ENCODE assay signal across 1 cellular context in the genomic region with DNA sequence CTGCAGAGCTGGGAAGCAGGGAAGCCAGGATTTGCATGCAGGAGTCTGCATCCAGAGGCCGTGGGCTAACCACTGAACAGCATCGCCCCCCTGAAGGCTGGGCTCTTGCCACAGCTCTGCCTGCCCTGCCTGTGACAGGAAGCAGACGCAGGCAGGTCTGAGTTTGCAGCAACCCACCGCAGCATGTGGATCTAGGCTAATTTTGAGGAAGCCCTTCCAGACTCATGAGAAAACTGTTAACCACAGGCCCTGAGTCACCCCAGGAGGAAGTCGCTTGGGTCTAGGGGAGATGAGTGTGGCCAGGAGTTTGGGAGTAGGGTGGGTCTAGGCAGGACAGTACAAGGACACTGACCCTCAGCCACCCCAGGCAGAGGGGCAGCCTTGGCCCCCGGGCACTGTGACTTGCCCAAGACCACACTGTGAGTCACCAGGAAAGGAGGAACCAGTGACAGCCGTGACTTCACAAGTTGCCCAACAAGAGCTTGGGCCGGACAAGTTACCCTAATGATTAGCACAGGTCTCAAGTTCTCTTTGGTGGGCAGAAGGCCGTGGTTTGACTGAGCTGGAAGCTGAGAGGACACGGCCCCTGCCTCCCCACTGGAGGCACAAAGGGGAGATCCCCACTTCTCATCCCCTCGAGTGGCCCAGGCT.
TF ChIP-seq lines count a peak whose summit lies in the region.

No MANE protein-coding gene starts in this region.

TF ChIP-seq in GM12878, 131 proteins besides CTCF, POLR2A, EP300 and RAD21 (continued from another document and continues in another):
- TF ChIP-seq SREBF1 (IDR thresholded peaks at IDR 0.05; ENCODE audit: low read length) (no peak), ZNF217 (IDR thresholded peaks at IDR 0.05) (peak; percentile 14; the same call in 1 of the 2 replicates), RCOR1 (conservative IDR thresholded peaks at IDR 0.05; ENCODE audit: low read depth, low read length) (no peak), ZBED1 (IDR thresholded peaks at IDR 0.05; ENCODE audit: borderline replicate concordance) (0 out of 2 replicates have a peak, but pooled peaks have one; percentile 32), GABPA (IDR thresholded peaks at IDR 0.05; ENCODE audit: low read depth) (no peak), NBN (IDR thresholded peaks at IDR 0.05) (peak; percentile 75), SIN3A (IDR thresholded peaks at IDR 0.05; ENCODE audit: low read depth, low read length) (no peak), ETV6 (conservative IDR thresholded peaks at IDR 0.05 in 1 of 2, IDR thresholded peaks at IDR 0.05 in 1 of 2; ENCODE audit: borderline replicate concordance in 1 of 2, low read depth in 1 of 2) (peak in 1 of 2 experiments; percentile 21; a peak in 1 of 4 replicates), POLR2AphosphoS5 (IDR thresholded peaks at IDR 0.05; ENCODE audit: low read length) (peak; percentile 10; the same call in 1 of the 2 replicates), ZSCAN29 (IDR thresholded peaks at IDR 0.05) (0 out of 2 replicates have a peak, but pooled peaks have one; percentile 16), HCFC1 (IDR thresholded peaks at IDR 0.05; ENCODE audit: low read length) (peak; percentile 9; the same call in 1 of the 2 replicates), ASH2L (IDR thresholded peaks at IDR 0.05; ENCODE audit: borderline replicate concordance, low read depth) (no peak), NR2C1 (IDR thresholded peaks at IDR 0.05) (no peak), NFIC (IDR thresholded peaks at IDR 0.05; ENCODE audit: low read depth, low read length) (no peak), STAT1 (conservative IDR thresholded peaks at IDR 0.05) (no peak), MTA2 (IDR thresholded peaks at IDR 0.05; ENCODE audit: low read depth) (peak; percentile 79), IKZF2 (IDR thresholded peaks at IDR 0.05) (peak; percentile 97 to 98), RELA (IDR thresholded peaks at IDR 0.05; ENCODE audit: borderline replicate concordance, partially characterized antibody) (no peak), CBX5 (IDR thresholded peaks at IDR 0.05; ENCODE audit: low read depth) (no peak)
- TF ChIP-seq, protein P1, sequence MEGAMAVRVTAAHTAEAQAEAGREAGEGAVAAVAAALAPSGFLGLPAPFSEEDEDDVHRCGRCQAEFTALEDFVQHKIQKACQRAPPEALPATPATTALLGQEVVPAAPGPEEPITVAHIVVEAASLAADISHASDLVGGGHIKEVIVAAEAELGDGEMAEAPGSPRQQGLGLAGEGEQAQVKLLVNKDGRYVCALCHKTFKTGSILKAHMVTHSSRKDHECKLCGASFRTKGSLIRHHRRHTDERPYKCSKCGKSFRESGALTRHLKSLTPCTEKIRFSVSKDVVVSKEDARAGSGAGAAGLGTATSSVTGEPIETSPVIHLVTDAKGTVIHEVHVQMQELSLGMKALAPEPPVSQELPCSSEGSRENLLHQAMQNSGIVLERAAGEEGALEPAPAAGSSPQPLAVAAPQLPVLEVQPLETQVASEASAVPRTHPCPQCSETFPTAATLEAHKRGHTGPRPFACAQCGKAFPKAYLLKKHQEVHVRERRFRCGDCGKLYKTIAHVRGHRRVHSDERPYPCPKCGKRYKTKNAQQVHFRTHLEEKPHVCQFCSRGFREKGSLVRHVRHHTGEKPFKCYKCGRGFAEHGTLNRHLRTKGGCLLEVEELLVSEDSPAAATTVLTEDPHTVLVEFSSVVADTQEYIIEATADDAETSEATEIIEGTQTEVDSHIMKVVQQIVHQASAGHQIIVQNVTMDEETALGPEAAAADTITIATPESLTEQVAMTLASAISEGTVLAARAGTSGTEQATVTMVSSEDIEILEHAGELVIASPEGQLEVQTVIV (IDR thresholded peaks at IDR 0.05; ENCODE audit: borderline replicate concordance, partially characterized antibody) = no peak
- TF ChIP-seq, protein P2, sequence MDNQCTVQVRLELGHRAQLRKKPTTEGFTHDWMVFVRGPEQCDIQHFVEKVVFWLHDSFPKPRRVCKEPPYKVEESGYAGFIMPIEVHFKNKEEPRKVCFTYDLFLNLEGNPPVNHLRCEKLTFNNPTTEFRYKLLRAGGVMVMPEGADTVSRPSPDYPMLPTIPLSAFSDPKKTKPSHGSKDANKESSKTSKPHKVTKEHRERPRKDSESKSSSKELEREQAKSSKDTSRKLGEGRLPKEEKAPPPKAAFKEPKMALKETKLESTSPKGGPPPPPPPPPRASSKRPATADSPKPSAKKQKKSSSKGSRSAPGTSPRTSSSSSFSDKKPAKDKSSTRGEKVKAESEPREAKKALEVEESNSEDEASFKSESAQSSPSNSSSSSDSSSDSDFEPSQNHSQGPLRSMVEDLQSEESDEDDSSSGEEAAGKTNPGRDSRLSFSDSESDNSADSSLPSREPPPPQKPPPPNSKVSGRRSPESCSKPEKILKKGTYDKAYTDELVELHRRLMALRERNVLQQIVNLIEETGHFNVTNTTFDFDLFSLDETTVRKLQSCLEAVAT (IDR thresholded peaks at IDR 0.05) = peak; percentile 58; the same call in 1 of the 2 replicates
- TF ChIP-seq, protein P3, sequence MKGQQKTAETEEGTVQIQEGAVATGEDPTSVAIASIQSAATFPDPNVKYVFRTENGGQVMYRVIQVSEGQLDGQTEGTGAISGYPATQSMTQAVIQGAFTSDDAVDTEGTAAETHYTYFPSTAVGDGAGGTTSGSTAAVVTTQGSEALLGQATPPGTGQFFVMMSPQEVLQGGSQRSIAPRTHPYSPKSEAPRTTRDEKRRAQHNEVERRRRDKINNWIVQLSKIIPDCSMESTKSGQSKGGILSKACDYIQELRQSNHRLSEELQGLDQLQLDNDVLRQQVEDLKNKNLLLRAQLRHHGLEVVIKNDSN (IDR thresholded peaks at IDR 0.05; ENCODE audit: borderline replicate concordance, extremely low read length, insufficient read depth, low read depth, low read length) = no peak
- TF ChIP-seq, protein P4, sequence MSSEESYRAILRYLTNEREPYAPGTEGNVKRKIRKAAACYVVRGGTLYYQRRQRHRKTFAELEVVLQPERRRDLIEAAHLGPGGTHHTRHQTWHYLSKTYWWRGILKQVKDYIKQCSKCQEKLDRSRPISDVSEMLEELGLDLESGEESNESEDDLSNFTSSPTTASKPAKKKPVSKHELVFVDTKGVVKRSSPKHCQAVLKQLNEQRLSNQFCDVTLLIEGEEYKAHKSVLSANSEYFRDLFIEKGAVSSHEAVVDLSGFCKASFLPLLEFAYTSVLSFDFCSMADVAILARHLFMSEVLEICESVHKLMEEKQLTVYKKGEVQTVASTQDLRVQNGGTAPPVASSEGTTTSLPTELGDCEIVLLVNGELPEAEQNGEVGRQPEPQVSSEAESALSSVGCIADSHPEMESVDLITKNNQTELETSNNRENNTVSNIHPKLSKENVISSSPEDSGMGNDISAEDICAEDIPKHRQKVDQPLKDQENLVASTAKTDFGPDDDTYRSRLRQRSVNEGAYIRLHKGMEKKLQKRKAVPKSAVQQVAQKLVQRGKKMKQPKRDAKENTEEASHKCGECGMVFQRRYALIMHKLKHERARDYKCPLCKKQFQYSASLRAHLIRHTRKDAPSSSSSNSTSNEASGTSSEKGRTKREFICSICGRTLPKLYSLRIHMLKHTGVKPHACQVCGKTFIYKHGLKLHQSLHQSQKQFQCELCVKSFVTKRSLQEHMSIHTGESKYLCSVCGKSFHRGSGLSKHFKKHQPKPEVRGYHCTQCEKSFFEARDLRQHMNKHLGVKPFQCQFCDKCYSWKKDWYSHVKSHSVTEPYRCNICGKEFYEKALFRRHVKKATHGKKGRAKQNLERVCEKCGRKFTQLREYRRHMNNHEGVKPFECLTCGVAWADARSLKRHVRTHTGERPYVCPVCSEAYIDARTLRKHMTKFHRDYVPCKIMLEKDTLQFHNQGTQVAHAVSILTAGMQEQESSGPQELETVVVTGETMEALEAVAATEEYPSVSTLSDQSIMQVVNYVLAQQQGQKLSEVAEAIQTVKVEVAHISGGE (CRISPR knock-in tag; IDR thresholded peaks at IDR 0.05) = no peak
- TF ChIP-seq, protein P5, sequence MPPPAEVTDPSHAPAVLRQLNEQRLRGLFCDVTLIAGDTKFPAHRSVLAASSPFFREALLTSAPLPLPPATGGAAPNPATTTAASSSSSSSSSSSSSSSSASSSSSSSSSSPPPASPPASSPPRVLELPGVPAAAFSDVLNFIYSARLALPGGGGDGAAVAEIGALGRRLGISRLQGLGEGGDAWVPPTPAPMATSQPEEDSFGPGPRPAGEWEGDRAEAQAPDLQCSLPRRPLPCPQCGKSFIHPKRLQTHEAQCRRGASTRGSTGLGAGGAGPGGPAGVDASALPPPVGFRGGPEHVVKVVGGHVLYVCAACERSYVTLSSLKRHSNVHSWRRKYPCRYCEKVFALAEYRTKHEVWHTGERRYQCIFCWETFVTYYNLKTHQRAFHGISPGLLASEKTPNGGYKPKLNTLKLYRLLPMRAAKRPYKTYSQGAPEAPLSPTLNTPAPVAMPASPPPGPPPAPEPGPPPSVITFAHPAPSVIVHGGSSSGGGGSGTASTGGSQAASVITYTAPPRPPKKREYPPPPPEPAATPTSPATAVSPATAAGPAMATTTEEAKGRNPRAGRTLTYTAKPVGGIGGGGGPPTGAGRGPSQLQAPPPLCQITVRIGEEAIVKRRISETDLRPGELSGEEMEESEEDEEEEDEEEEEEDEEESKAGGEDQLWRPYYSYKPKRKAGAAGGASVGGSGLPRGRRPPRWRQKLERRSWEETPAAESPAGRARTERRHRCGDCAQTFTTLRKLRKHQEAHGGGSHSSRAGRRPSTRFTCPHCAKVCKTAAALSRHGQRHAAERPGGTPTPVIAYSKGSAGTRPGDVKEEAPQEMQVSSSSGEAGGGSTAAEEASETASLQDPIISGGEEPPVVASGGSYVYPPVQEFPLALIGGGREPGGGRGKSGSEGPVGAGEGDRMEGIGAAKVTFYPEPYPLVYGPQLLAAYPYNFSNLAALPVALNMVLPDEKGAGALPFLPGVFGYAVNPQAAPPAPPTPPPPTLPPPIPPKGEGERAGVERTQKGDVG (CRISPR knock-in tag; IDR thresholded peaks at IDR 0.05) = no peak
- TF ChIP-seq, protein P6, sequence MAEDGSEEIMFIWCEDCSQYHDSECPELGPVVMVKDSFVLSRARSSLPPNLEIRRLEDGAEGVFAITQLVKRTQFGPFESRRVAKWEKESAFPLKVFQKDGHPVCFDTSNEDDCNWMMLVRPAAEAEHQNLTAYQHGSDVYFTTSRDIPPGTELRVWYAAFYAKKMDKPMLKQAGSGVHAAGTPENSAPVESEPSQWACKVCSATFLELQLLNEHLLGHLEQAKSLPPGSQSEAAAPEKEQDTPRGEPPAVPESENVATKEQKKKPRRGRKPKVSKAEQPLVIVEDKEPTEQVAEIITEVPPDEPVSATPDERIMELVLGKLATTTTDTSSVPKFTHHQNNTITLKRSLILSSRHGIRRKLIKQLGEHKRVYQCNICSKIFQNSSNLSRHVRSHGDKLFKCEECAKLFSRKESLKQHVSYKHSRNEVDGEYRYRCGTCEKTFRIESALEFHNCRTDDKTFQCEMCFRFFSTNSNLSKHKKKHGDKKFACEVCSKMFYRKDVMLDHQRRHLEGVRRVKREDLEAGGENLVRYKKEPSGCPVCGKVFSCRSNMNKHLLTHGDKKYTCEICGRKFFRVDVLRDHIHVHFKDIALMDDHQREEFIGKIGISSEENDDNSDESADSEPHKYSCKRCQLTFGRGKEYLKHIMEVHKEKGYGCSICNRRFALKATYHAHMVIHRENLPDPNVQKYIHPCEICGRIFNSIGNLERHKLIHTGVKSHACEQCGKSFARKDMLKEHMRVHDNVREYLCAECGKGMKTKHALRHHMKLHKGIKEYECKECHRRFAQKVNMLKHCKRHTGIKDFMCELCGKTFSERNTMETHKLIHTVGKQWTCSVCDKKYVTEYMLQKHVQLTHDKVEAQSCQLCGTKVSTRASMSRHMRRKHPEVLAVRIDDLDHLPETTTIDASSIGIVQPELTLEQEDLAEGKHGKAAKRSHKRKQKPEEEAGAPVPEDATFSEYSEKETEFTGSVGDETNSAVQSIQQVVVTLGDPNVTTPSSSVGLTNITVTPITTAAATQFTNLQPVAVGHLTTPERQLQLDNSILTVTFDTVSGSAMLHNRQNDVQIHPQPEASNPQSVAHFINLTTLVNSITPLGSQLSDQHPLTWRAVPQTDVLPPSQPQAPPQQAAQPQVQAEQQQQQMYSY (CRISPR knock-in tag; IDR thresholded peaks at IDR 0.05) = no peak
- TF ChIP-seq, protein P7, sequence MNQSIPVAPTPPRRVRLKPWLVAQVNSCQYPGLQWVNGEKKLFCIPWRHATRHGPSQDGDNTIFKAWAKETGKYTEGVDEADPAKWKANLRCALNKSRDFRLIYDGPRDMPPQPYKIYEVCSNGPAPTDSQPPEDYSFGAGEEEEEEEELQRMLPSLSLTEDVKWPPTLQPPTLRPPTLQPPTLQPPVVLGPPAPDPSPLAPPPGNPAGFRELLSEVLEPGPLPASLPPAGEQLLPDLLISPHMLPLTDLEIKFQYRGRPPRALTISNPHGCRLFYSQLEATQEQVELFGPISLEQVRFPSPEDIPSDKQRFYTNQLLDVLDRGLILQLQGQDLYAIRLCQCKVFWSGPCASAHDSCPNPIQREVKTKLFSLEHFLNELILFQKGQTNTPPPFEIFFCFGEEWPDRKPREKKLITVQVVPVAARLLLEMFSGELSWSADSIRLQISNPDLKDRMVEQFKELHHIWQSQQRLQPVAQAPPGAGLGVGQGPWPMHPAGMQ (IDR thresholded peaks at IDR 0.05; ENCODE audit: borderline replicate concordance) = no peak
- TF ChIP-seq, protein P8, sequence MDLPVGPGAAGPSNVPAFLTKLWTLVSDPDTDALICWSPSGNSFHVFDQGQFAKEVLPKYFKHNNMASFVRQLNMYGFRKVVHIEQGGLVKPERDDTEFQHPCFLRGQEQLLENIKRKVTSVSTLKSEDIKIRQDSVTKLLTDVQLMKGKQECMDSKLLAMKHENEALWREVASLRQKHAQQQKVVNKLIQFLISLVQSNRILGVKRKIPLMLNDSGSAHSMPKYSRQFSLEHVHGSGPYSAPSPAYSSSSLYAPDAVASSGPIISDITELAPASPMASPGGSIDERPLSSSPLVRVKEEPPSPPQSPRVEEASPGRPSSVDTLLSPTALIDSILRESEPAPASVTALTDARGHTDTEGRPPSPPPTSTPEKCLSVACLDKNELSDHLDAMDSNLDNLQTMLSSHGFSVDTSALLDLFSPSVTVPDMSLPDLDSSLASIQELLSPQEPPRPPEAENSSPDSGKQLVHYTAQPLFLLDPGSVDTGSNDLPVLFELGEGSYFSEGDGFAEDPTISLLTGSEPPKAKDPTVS (IDR thresholded peaks at IDR 0.05; ENCODE audit: low read depth, low read length) = no peak
- TF ChIP-seq, protein P9, sequence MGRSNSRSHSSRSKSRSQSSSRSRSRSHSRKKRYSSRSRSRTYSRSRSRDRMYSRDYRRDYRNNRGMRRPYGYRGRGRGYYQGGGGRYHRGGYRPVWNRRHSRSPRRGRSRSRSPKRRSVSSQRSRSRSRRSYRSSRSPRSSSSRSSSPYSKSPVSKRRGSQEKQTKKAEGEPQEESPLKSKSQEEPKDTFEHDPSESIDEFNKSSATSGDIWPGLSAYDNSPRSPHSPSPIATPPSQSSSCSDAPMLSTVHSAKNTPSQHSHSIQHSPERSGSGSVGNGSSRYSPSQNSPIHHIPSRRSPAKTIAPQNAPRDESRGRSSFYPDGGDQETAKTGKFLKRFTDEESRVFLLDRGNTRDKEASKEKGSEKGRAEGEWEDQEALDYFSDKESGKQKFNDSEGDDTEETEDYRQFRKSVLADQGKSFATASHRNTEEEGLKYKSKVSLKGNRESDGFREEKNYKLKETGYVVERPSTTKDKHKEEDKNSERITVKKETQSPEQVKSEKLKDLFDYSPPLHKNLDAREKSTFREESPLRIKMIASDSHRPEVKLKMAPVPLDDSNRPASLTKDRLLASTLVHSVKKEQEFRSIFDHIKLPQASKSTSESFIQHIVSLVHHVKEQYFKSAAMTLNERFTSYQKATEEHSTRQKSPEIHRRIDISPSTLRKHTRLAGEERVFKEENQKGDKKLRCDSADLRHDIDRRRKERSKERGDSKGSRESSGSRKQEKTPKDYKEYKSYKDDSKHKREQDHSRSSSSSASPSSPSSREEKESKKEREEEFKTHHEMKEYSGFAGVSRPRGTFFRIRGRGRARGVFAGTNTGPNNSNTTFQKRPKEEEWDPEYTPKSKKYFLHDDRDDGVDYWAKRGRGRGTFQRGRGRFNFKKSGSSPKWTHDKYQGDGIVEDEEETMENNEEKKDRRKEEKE (IDR thresholded peaks at IDR 0.05) = no peak
- TF ChIP-seq, protein P10, sequence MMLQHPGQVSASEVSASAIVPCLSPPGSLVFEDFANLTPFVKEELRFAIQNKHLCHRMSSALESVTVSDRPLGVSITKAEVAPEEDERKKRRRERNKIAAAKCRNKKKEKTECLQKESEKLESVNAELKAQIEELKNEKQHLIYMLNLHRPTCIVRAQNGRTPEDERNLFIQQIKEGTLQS (IDR thresholded peaks at IDR 0.05; ENCODE audit: borderline replicate concordance, extremely low read depth, low read depth, low read length) = no peak
